Comparison of ENCODE assay signal across 8 cellular contexts in the genomic region with DNA sequence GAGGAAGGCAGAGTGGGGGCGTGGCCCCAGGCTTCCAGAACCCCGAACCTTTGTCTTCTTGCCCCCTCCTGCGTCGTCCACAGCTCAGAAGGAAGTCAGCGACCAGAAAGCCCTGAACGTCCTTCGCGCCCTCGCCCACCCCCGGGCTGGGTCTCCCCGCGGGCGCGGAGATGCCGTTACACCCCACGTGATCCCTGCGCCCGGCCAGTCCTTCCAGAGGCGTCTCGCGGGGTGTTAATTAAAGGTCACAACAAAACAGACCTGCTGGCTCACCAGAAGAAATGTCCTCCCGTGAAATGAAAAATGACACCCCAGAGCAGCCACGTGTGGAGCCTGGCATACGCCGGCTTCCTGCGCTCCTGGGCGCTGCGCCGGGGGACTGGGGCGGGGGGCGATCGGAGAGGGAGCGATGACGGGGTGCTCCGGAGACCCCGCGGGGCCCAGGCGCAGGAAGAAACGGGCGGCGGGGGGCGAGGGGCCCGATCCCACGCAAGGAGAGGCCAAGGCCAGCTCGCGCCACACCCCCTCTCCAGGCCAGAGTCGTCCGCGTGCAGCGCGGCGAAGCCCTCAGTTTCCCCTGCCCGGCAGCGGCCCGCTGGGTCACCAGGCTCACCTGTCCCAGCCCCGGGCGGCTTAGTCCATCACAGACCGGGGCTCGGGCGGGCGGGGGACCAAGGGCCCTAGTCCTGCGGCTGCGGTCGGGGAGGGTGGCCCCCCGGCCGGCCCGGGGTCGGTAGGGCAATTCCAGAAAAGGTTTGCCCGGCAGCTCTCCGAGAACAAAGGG. TPM values are rescaled to one million over a fixed set of nuclear protein-coding genes. Genes with fewer than 3 reads are reported as not detected.
DNase-seq lines count a peak whose midpoint lies in the region; ATAC-seq and TF ChIP-seq lines count a peak whose summit lies in the region.

No MANE protein-coding gene starts in this region.

- peak overlapping the region; percentile 69 for H2AFZ ChIP-seq in ACC112 (ENCODE audit: low read length, unreplicated experiment)

- no peaks in the 10 kb centered on the region for H3K9me3 Mint-ChIP-seq in type B pancreatic cell

- H3K27ac ChIP-seq in ACC112 (ENCODE audit: low read depth, low read length) (no peak overlapping the region), colonic mucosa (no peak overlapping the region), lower lobe of right lung (no peak overlapping the region)

- H3K27me3 ChIP-seq in ACC112 (ENCODE audit: insufficient read depth, low read length) (peaks cover 62% of the 10 kb centered on the region), colonic mucosa (peaks cover 52% of the 10 kb centered on the region), lower lobe of right lung (ENCODE audit: low read depth) (peaks cover 46% of the 10 kb centered on the region)

- H3K36me3 ChIP-seq in ACC112 (ENCODE audit: insufficient read depth, low read length) (no peaks in the 10 kb centered on the region), colonic mucosa (no peaks in the 10 kb centered on the region), lower lobe of right lung (no peaks in the 10 kb centered on the region)

- ATAC-seq in lower lobe of right lung (peak; percentile 3 to 12), GM21786 (IDR thresholded peaks at IDR 0.05; ENCODE audit: unreplicated experiment) (no peak)

- H3K9me3 ChIP-seq in colonic mucosa: no peaks in the 10 kb centered on the region
- H3K9me3 ChIP-seq in lower lobe of right lung: no peaks in the 10 kb centered on the region

- H3K27ac Mint-ChIP-seq in type B pancreatic cell: peak overlapping the region; percentile 66

- H3K9ac ChIP-seq in colonic mucosa (ENCODE audit: low read depth in 2 of 2, low read length in 2 of 2): peak overlapping the region in 1 of 2 donors; percentile 41

- intact Hi-C loops in colonic mucosa (cut with DNase I): loop anchor here (10.0 kb wide), 2 partner anchors 221 to 1341 kb away; no protein-coding TSS in a partner anchor
- intact Hi-C loops in lower lobe of right lung (cut with DNase I): loop anchor here (10.0 kb wide), 1 partner anchor 851 kb away; no protein-coding TSS in a partner anchor

- H3K27me3 Mint-ChIP-seq in type B pancreatic cell: peaks cover 63% of the 10 kb centered on the region

- DNase-seq in RPMI8226 (peak; percentile 21), colonic mucosa (peak; percentile 19), lower lobe of right lung (peak; percentile 51), type B pancreatic cell (ENCODE audit: extremely low spot score, unreplicated experiment) (peak; percentile 73), NCI-H1436 treated with DMSO at 0.1 percent for 48 hours (lab: John Stamatoyannopoulos, UW) (no peak)

- H3K4me1 ChIP-seq in ACC112 (ENCODE audit: control insufficient read depth, insufficient read depth, low read length, unreplicated experiment) (no peaks in the 10 kb centered on the region), colonic mucosa (peaks cover 22% of the 10 kb centered on the region), lower lobe of right lung (peaks cover 39% of the 10 kb centered on the region)

- H3K4me3 Mint-ChIP-seq in type B pancreatic cell: peak overlapping the region; percentile 92

- peaks cover 16% of the 10 kb centered on the region for H3K36me3 Mint-ChIP-seq in type B pancreatic cell

- H3K79me2 ChIP-seq in ACC112 (ENCODE audit: control insufficient read depth, insufficient read depth, low read length, unreplicated experiment): no peaks in the 10 kb centered on the region

- TF ChIP-seq CTCF in colonic mucosa (IDR thresholded peaks at IDR 0.05) (no peak), lower lobe of right lung (IDR thresholded peaks at IDR 0.05) (no peak), type B pancreatic cell (conservative IDR thresholded peaks at IDR 0.05) (no peak)

- peaks cover 10% of the 10 kb centered on the region for H3K4me1 Mint-ChIP-seq in type B pancreatic cell (ENCODE audit: unreplicated experiment)

- H3K4me3 ChIP-seq in ACC112 (ENCODE audit: low read depth, low read length): peak overlapping the region; percentile 80
- H3K4me3 ChIP-seq in GM08714 (ENCODE audit: low read length): peak overlapping the region; percentile 48; the same call in 1 of the 2 replicates
- peak overlapping the region; percentile 41 for H3K4me3 ChIP-seq in colonic mucosa
- H3K4me3 ChIP-seq in lower lobe of right lung: peak overlapping the region; percentile 63

RNA-seq across cellular contexts. Expression of a gene that starts 0.9 kb away (rescaled TPM):
- total RNA-seq in colonic mucosa (under 1 TPM; 0.30 to 0.35 TPM), lower lobe of right lung (1.2 TPM), type B pancreatic cell (ENCODE audit: low replicate concordance) (6.1 and 22.1 TPM in 2 replicates)
